Comparison of ENCODE assay signal across 9 cellular contexts in genomic region chr16:84735846-84736586, GRCh38. TPM values are rescaled to one million over a fixed set of nuclear protein-coding genes. Genes with fewer than 3 reads are reported as not detected.
A peak's percentile ranks its signal among the peaks of the same experiment; 100 is the strongest.
DNase-seq lines count a peak whose midpoint lies in the region; ATAC-seq and TF ChIP-seq lines count a peak whose summit lies in the region.
"Had no signal": no experiment of that assay in that cellular context is flagged by ENCODE, and none has a peak within 500 bp of the region (broad histone marks: within the 10 kb centered on the region; RNA-seq: fewer than 3 reads in every experiment).

No MANE protein-coding gene starts in this region.

- H3K27me3 ChIP-seq in body of pancreas (no peaks in the 10 kb centered on the region), smooth muscle cell (ENCODE audit: low read depth) (no peaks in the 10 kb centered on the region)
- H3K27me3 ChIP-seq: suprapubic skin had no signal

- ATAC-seq in body of pancreas: no peak
- no peak for ATAC-seq in HG02798 (IDR thresholded peaks at IDR 0.05; ENCODE audit: poor library complexity, unreplicated experiment)
- no peak for ATAC-seq in HG02571 (IDR thresholded peaks at IDR 0.05; ENCODE audit: unreplicated experiment)
- no peak for ATAC-seq in HG03135 (IDR thresholded peaks at IDR 0.05; ENCODE audit: unreplicated experiment)

- H3K9me3 ChIP-seq in body of pancreas (no peaks in the 10 kb centered on the region), smooth muscle cell (replicated peaks; ENCODE audit: low read depth) (no peaks in the 10 kb centered on the region)
- H3K9me3 ChIP-seq: suprapubic skin had no signal

- H4K20me1 ChIP-seq in smooth muscle cell (ENCODE audit: low read depth): peaks cover 49% of the 10 kb centered on the region

- H3K79me2 ChIP-seq in smooth muscle cell (ENCODE audit: low read depth): peaks cover 83% of the 10 kb centered on the region

- H3K9ac ChIP-seq in smooth muscle cell (ENCODE audit: low read depth): no peak overlapping the region

- CTCF ChIA-PET in RWPE1 (lab: Yijun Ruan, JAX): interaction anchor here (0.8 to 0.9 kb wide), 2 partner anchors 114 to 115 kb away, joined by 3 read pairs; no protein-coding TSS in a partner anchor

- POLR2A ChIA-PET in RWPE1 (lab: Yijun Ruan, JAX; ENCODE audit: low non-redundant PET): no interaction called here

- TF ChIP-seq POLR2A in body of pancreas (IDR thresholded peaks at IDR 0.05): no peak

- H3K36me3 ChIP-seq in body of pancreas (replicated peaks in 1 of 2; ENCODE audit: insufficient read depth in 1 of 2, low read depth in 2 of 2) (no peaks in the 10 kb centered on the region), smooth muscle cell (ENCODE audit: low read depth) (no peaks in the 10 kb centered on the region)
- H3K36me3 ChIP-seq: suprapubic skin had no signal

- no peak overlapping the region for H2AFZ ChIP-seq in smooth muscle cell (ENCODE audit: low read depth)

- no peak overlapping the region for H3K4me3 ChIP-seq in body of pancreas
- H3K4me3 ChIP-seq in smooth muscle cell: no peak overlapping the region
- H3K4me3 ChIP-seq: suprapubic skin had no signal

- no peak overlapping the region for H3K4me2 ChIP-seq in smooth muscle cell

- TF ChIP-seq CTCF in RWPE1 (conservative IDR thresholded peaks at IDR 0.05; ENCODE audit: low read depth) (no peak), body of pancreas (IDR thresholded peaks at IDR 0.05) (peak in 1 of 7 experiments; percentile 16), smooth muscle cell (IDR thresholded peaks at IDR 0.05; ENCODE audit: borderline replicate concordance, insufficient read depth, poor library complexity, severe bottlenecking) (no peak)

- H3K4me1 ChIP-seq in body of pancreas: peaks cover 50% of the 10 kb centered on the region
- H3K4me1 ChIP-seq in smooth muscle cell (ENCODE audit: low read depth): peaks cover 27% of the 10 kb centered on the region

- DNase-seq in NCI-H510A treated with DMSO at 0.1 percent for 48 hours (lab: John Stamatoyannopoulos, UW) (peak; percentile 66), NCI-H510A (lab: John Stamatoyannopoulos, UW) (no peak), RWPE1 (ENCODE audit: low spot score) (no peak), body of pancreas (peak; percentile 48 to 70 (median 56)), smooth muscle cell (lab: John Stamatoyannopoulos, UW; ENCODE audit: unreplicated experiment) (no peak)

- intact Hi-C loops in body of pancreas (cut with DNase I): loop anchor here (5.0 kb wide), 1 partner anchor 64 kb away; no protein-coding TSS in a partner anchor

- WGBS in body of pancreas, 2 donors: 58 to 62% methylated on average over 17 of the region's 17 CpGs
- 93% methylated on average over 17 of the region's 17 CpGs for WGBS in smooth muscle cell (ENCODE audit: low lambda C conversion rate)

- H3K27ac ChIP-seq in RWPE1 (peak overlapping the region; percentile 74), body of pancreas (peak overlapping the region in 1 of 4 donors; percentile 20), smooth muscle cell (ENCODE audit: low read depth) (peak overlapping the region; percentile 34)
- H3K27ac ChIP-seq: suprapubic skin had no signal

- peaks cover 21% of the 10 kb centered on the region for H3F3A ChIP-seq in smooth muscle cell (ENCODE audit: low read depth)

RNA-seq across cellular contexts. Expression of gene USP10, which starts 36.2 kb away (rescaled TPM):
- total RNA-seq in body of pancreas: 10 to 100 TPM; 24.6 to 32.3 TPM
- total RNA-seq in smooth muscle cell: 47.4 and 52.5 TPM in 2 replicates
- 56.1 and 59.0 TPM in 2 replicates for polyA plus RNA-seq in smooth muscle cell

Comparison
In these comparisons a context has a peak if more than half of its experiments do, and no peak if none do; other contexts are left out.
1. DNase-seq: peak in NCI-H510A treated with DMSO at 0.1 percent for 48 hours (single experiment) and body of pancreas (4 of 4); none in NCI-H510A (single experiment), RWPE1 (single experiment) and smooth muscle cell (single experiment).